ENCODE assay signal across 8 cellular contexts in genomic region chr15:78265752-78266224, GRCh38. TPM values are rescaled to one million over a fixed set of nuclear protein-coding genes. Genes with fewer than 3 reads are reported as not detected.
A peak's percentile ranks its signal among the peaks of the same experiment; 100 is the strongest.
DNase-seq lines count a peak whose midpoint lies in the region; ATAC-seq and TF ChIP-seq lines count a peak whose summit lies in the region.

No MANE protein-coding gene starts in this region.

- no peak for DNase-seq in CD8-positive, alpha-beta memory T cell
- DNase-seq in SK-MEL-5 (ENCODE audit: low read depth, low spot score) (peak; percentile 72), endothelial cell (ENCODE audit: low spot score) (no peak), KBM-7 (no peak), NCI-H510A treated with DMSO at 0.1 percent for 48 hours (lab: John Stamatoyannopoulos, UW) (no peak)
- no peak for DNase-seq in naive thymus-derived CD8-positive, alpha-beta T cell
- no peak for DNase-seq in stimulated activated CD8-positive, alpha-beta memory T cell treated with anti-CD3 and anti-CD28 coated beads, Interleukin-4, amount 100 ng/mL, for 48 hours

- H3K9me3 ChIP-seq in CD8-positive, alpha-beta memory T cell (ENCODE audit: low read length) = no peaks in the 10 kb centered on the region

- no peak for ATAC-seq in naive thymus-derived CD8-positive, alpha-beta T cell
- ATAC-seq in GM18519 (IDR thresholded peaks at IDR 0.05; ENCODE audit: low FRiP score, unreplicated experiment) = no peak

- H3K27me3 ChIP-seq in CD8-positive, alpha-beta memory T cell (ENCODE audit: insufficient read depth, low read length, poor library complexity, severe bottlenecking) = no peaks in the 10 kb centered on the region

- CTCF ChIA-PET in CD8-positive, alpha-beta memory T cell (lab: Charles Lee) = interaction anchor here (0.7 to 2.8 kb wide), 11 partner anchors 8 to 307 kb away, joined by 3 to 12 read pairs (median 3); partner anchors contain the start of genes IREB2 and SKIC8

- H3K27ac Mint-ChIP-seq in CD8-positive, alpha-beta memory T cell = peak overlapping the region; percentile 24 to 93 (median 88)
- H3K27ac Mint-ChIP-seq in endothelial cell (ENCODE audit: unreplicated experiment) = no peak overlapping the region
- H3K27ac Mint-ChIP-seq in naive thymus-derived CD8-positive, alpha-beta T cell = peak overlapping the region in 9 of 10 donors; percentile 91 to 98 (median 95)

- no peaks in the 10 kb centered on the region for H3K27me3 Mint-ChIP-seq in CD8-positive, alpha-beta memory T cell
- peaks cover 7% of the 10 kb centered on the region for H3K27me3 Mint-ChIP-seq in endothelial cell (ENCODE audit: unreplicated experiment)
- H3K27me3 Mint-ChIP-seq in naive thymus-derived CD8-positive, alpha-beta T cell = no peaks in the 10 kb centered on the region

- H3K36me3 ChIP-seq in CD8-positive, alpha-beta memory T cell (ENCODE audit: insufficient read depth, low read length) = no peaks in the 10 kb centered on the region

- peak overlapping the region; percentile 85 to 96 (median 89) for H3K4me3 Mint-ChIP-seq in CD8-positive, alpha-beta memory T cell
- peak overlapping the region; percentile 37 for H3K4me3 Mint-ChIP-seq in endothelial cell (ENCODE audit: unreplicated experiment)
- H3K4me3 Mint-ChIP-seq in naive thymus-derived CD8-positive, alpha-beta T cell = peak overlapping the region; percentile 84 to 94 (median 90)

- in situ Hi-C loops in SK-MEL-5 (cut with HindIII; ENCODE audit: low pct_unique_long_range_greater_than_20kb, low sequenced_read_pairs) = loop anchor here (25.0 kb wide), 1 partner anchor 103 kb away; no protein-coding TSS in a partner anchor
- in situ Hi-C loops in KBM-7 (cut with MboI; ENCODE audit: low pct_unique_long_range_greater_than_20kb, low sequenced_read_pairs) = no loop called here

- no peak overlapping the region for H3K4me3 ChIP-seq in CD8-positive, alpha-beta memory T cell (ENCODE audit: low read length)

- no peaks in the 10 kb centered on the region for H3K9me3 Mint-ChIP-seq in CD8-positive, alpha-beta memory T cell
- H3K9me3 Mint-ChIP-seq in endothelial cell (ENCODE audit: unreplicated experiment) = no peaks in the 10 kb centered on the region
- H3K9me3 Mint-ChIP-seq in naive thymus-derived CD8-positive, alpha-beta T cell = no peaks in the 10 kb centered on the region

- POLR2A ChIA-PET in CD8-positive, alpha-beta memory T cell (lab: Charles Lee) = interaction anchor here (0.5 to 2.6 kb wide), 4 partner anchors 8 to 606 kb away, joined by 3 to 25 read pairs (median 6); partner anchors contain the start of gene SKIC8
- POLR2A ChIA-PET in naive thymus-derived CD8-positive, alpha-beta T cell (lab: Charles Lee) = interaction anchor here (0.6 to 3.3 kb wide), 7 partner anchors 10 to 264 kb away, joined by 3 to 53 read pairs (median 6); partner anchors contain the start of genes CIB2, IREB2 and SKIC8

- no peak for TF ChIP-seq CTCF in endothelial cell (IDR thresholded peaks at IDR 0.05; ENCODE audit: unreplicated experiment)

- H3K4me1 ChIP-seq in CD8-positive, alpha-beta memory T cell (ENCODE audit: insufficient read depth, low read length) = peaks cover 14% of the 10 kb centered on the region

- H3K4me1 Mint-ChIP-seq in CD8-positive, alpha-beta memory T cell = peaks cover 18 to 41% (median 32%) of the 10 kb centered on the region in 3 donors
- H3K4me1 Mint-ChIP-seq in endothelial cell (ENCODE audit: unreplicated experiment) = peaks cover 2% of the 10 kb centered on the region
- H3K4me1 Mint-ChIP-seq in naive thymus-derived CD8-positive, alpha-beta T cell = peaks cover 24 to 48% (median 33%) of the 10 kb centered on the region in 4 donors

- peaks cover 0 to 9% (median 0%) of the 10 kb centered on the region in 3 donors for H3K36me3 Mint-ChIP-seq in CD8-positive, alpha-beta memory T cell
- no peaks in the 10 kb centered on the region for H3K36me3 Mint-ChIP-seq in endothelial cell (ENCODE audit: low read depth, unreplicated experiment)
- H3K36me3 Mint-ChIP-seq in naive thymus-derived CD8-positive, alpha-beta T cell = peaks cover 0 to 11% (median 0%) of the 10 kb centered on the region in 3 donors

- H3K27ac ChIP-seq in CD8-positive, alpha-beta memory T cell (ENCODE audit: low read depth, low read length) = no peak overlapping the region

RNA-seq across cellular contexts. Expression of gene DNAJA4, which starts 1.4 kb away (rescaled TPM):
- total RNA-seq in CD8-positive, alpha-beta memory T cell = 10 to 100 TPM; 32.6 to 35.3 TPM
- polyA plus RNA-seq in CD8-positive, alpha-beta memory T cell = 12.3 TPM
- 8.5 and 8.7 TPM in 2 replicates for total RNA-seq in SK-MEL-5 (2014; rRNA removed; shearing (Covaris generic))
- 9.4 and 10.8 TPM in 2 replicates for polyA plus RNA-seq in SK-MEL-5 (2015; cell fraction: cytosol; rRNA removed)
- polyA plus RNA-seq in SK-MEL-5 (2015; cell fraction: nucleus; rRNA removed) = 21.6 and 25.9 TPM in 2 replicates
- total RNA-seq in endothelial cell (ENCODE audit: unreplicated experiment) = 2.1 TPM
- 10 to 100 TPM; 51.4 to 55.1 TPM for total RNA-seq in naive thymus-derived CD8-positive, alpha-beta T cell
- 10 to 100 TPM in 1 of 3 donors, 1 to 10 TPM in 2; 7.9 to 15.6 (median 9.1) TPM for polyA plus RNA-seq in naive thymus-derived CD8-positive, alpha-beta T cell

RNA-seq across cellular contexts. Expression of gene ACSBG1, which starts 31.4 kb away (rescaled TPM):
- not detected for total RNA-seq in CD8-positive, alpha-beta memory T cell
- 0.06 TPM for polyA plus RNA-seq in CD8-positive, alpha-beta memory T cell
- 2.4 and 5.5 TPM in 2 replicates for total RNA-seq in SK-MEL-5 (2014; rRNA removed; shearing (Covaris generic))
- polyA plus RNA-seq in SK-MEL-5 (2015; cell fraction: cytosol; rRNA removed) = 0.17 and 0.24 TPM in 2 replicates
- polyA plus RNA-seq in SK-MEL-5 (2015; cell fraction: nucleus; rRNA removed) = 1.3 and 1.5 TPM in 2 replicates
- 0.13 TPM for total RNA-seq in endothelial cell (ENCODE audit: unreplicated experiment)
- total RNA-seq in naive thymus-derived CD8-positive, alpha-beta T cell = not detected
- under 1 TPM in 2 of 3 donors, not detected in 1; 0.05 to 0.11 TPM for polyA plus RNA-seq in naive thymus-derived CD8-positive, alpha-beta T cell

RNA-seq across cellular contexts. Expression of gene SKIC8, which starts 33.6 kb away (rescaled TPM):
- 10 to 100 TPM; 60.2 to 62.9 TPM for total RNA-seq in CD8-positive, alpha-beta memory T cell
- 82.5 TPM for polyA plus RNA-seq in CD8-positive, alpha-beta memory T cell
- 327 and 343 TPM in 2 replicates for total RNA-seq in SK-MEL-5 (2014; rRNA removed; shearing (Covaris generic))
- 295 and 305 TPM in 2 replicates for polyA plus RNA-seq in SK-MEL-5 (2015; cell fraction: cytosol; rRNA removed)
- polyA plus RNA-seq in SK-MEL-5 (2015; cell fraction: nucleus; rRNA removed) = 375 and 468 TPM in 2 replicates
- 43.9 TPM for total RNA-seq in endothelial cell (ENCODE audit: unreplicated experiment)
- 10 to 100 TPM; 45.3 to 49.7 TPM for total RNA-seq in naive thymus-derived CD8-positive, alpha-beta T cell
- polyA plus RNA-seq in naive thymus-derived CD8-positive, alpha-beta T cell = 100 to 1,000 TPM in 2 of 3 donors, 10 to 100 TPM in 1; 98.8 to 117 (median 107) TPM

Comparison
In these comparisons a context has a peak if more than half of its experiments do, and no peak if none do; other contexts are left out.
1. H3K4me3 Mint-ChIP-seq: peak in every context shown above with its lines; median percentile 90 in naive thymus-derived CD8-positive, alpha-beta T cell; 89 in CD8-positive, alpha-beta memory T cell; 37 in endothelial cell.